ENCODE assay signal across 14 cellular contexts in the genomic region with DNA sequence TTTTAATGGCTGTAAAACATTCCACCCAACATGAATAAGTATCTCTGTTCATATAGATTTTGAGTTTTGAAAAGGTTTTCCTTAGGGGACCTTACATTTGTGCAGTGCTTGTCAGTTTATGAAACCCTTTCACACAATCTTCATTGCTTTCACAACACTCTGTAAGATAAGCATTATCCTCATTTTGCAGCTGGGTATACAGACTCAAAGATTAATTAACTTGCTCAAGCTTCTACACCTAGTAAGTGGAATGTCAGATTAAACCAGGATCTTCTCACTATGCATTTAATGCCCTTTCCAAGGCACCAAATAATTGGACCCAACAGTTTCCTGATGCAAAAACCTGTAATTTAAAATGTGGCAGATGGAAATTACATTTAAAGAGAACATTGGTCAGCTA.
"Had no signal": no experiment of that assay in that cellular context is flagged by ENCODE, and none has a peak within 500 bp of the region (broad histone marks: within the 10 kb centered on the region; RNA-seq: fewer than 3 reads in every experiment).

No MANE protein-coding gene starts in this region.

- H3K4me3 Mint-ChIP-seq: activated CD4-positive, alpha-beta memory T cell treated with anti-CD3 and anti-CD28 coated beads for 36 hours; activated T-cell treated with anti-CD3 and anti-CD28 coated beads, Interleukin-2, amount 50 U/mL, for 24 hours; type B pancreatic cell had no signal

- H3K27me3 Mint-ChIP-seq: activated CD4-positive, alpha-beta memory T cell treated with anti-CD3 and anti-CD28 coated beads for 36 hours; activated T-cell treated with anti-CD3 and anti-CD28 coated beads, Interleukin-2, amount 50 U/mL, for 24 hours; type B pancreatic cell had no signal

- H3K27me3 ChIP-seq: cardiac muscle cell, dorsolateral prefrontal cortex had no signal

- H3K9me3 Mint-ChIP-seq: activated CD4-positive, alpha-beta memory T cell treated with anti-CD3 and anti-CD28 coated beads for 36 hours; activated T-cell treated with anti-CD3 and anti-CD28 coated beads, Interleukin-2, amount 50 U/mL, for 24 hours; type B pancreatic cell had no signal

- H3K9me3 ChIP-seq: lower lobe of right lung had no signal

- DNase-seq: activated CD4-positive, alpha-beta memory T cell treated with anti-CD3 and anti-CD28 coated beads for 36 hours; activated effector memory CD4-positive, alpha-beta T cell treated with Interleukin-2 at 50 U/mL for 16 hours; activated naive CD4-positive, alpha-beta T cell treated with anti-CD3 and anti-CD28 coated beads, Interleukin-2, amount 50 U/mL, for 16 hours; activated T-cell treated with anti-CD3 and anti-CD28 coated beads, Interleukin-2, amount 50 U/mL, for 24 hours; dorsolateral prefrontal cortex; left colon; lower lobe of right lung; midbrain; stimulated activated CD4-positive, alpha-beta T cell treated with anti-CD3 and anti-CD28 coated beads, Interleukin-15, amount 100 ng/mL, for 24 hours; stimulated activated CD4-positive, alpha-beta T cell treated with anti-CD3 and anti-CD28 coated beads, Interleukin-4, amount 100 ng/mL, for 24 hours; stimulated activated naive CD8-positive, alpha-beta T cell treated with anti-CD3 and anti-CD28 coated beads, Interleukin-15, Interleukin-2, amounts not matched to agents 100 U/mL and 50 U/mL, for 24 hours had no signal

- H3K36me3 ChIP-seq: cardiac muscle cell, lower lobe of right lung had no signal

- H3K4me3 ChIP-seq: cardiac muscle cell, dorsolateral prefrontal cortex, lower lobe of right lung had no signal

- H3K27ac Mint-ChIP-seq: activated CD4-positive, alpha-beta memory T cell treated with anti-CD3 and anti-CD28 coated beads for 36 hours; activated T-cell treated with anti-CD3 and anti-CD28 coated beads, Interleukin-2, amount 50 U/mL, for 24 hours had no signal

- H3K27ac ChIP-seq: cardiac muscle cell, dorsolateral prefrontal cortex, lower lobe of right lung, VCaP had no signal
